Comparison of ENCODE assay signal across 23 cellular contexts in genomic region chr18:75086494-75087034, GRCh38.
DNase-seq lines count a peak whose midpoint lies in the region; ATAC-seq, FAIRE-seq and TF ChIP-seq lines count a peak whose summit lies in the region.
"Had no signal": no experiment of that assay in that cellular context is flagged by ENCODE, and none has a peak within 500 bp of the region (broad histone marks: within the 10 kb centered on the region; RNA-seq: fewer than 3 reads in every experiment).

No MANE protein-coding gene starts in this region.

- H3K4me1 ChIP-seq in right atrium auricular region, result no peaks in the 10 kb centered on the region
- no peaks in the 10 kb centered on the region for H3K4me1 ChIP-seq in heart left ventricle
- no peaks in the 10 kb centered on the region for H3K4me1 ChIP-seq in GM12878 (ENCODE audit: control insufficient read depth, insufficient read depth, low read length)
- H3K4me1 ChIP-seq in neuronal stem cell (ENCODE audit: control insufficient read depth in 2 of 2, insufficient read depth in 1 of 2, low read depth in 1 of 2, low read length in 2 of 2), result no peaks in the 10 kb centered on the region

- H3K36me3 ChIP-seq in right atrium auricular region (no peaks in the 10 kb centered on the region), heart left ventricle (no peaks in the 10 kb centered on the region), GM12878 (ENCODE audit: control insufficient read depth in 2 of 2, insufficient read depth in 2 of 2, low read length in 1 of 2) (no peaks in the 10 kb centered on the region), neuronal stem cell (replicated peaks in 1 of 2; ENCODE audit: control insufficient read depth in 2 of 2, insufficient read depth in 2 of 2, low read length in 2 of 2) (no peaks in the 10 kb centered on the region)

- DNase-seq in right atrium auricular region (ENCODE audit: low spot score) (peak; percentile 7), heart left ventricle (no peak), GM12878 (ENCODE audit: low read depth, low spot score) (no peak), neuronal stem cell (ENCODE audit: low spot score) (no peak), substantia nigra (lab: John Stamatoyannopoulos, UW) (no peak), nucleus accumbens (lab: John Stamatoyannopoulos, UW) (no peak)
- DNase-seq in activated CD4-positive, alpha-beta T cell treated with anti-CD3 and anti-CD28 coated beads for 48 hours, result no peak
- DNase-seq: AML-193; CD8-positive, alpha-beta memory T cell; DMS53; GDM1; NCI-H1105; NCI-H146; NCI-H2029; NCI-H226; NCI-H510A treated with DMSO at 0.1 percent for 48 hours; NCI-H774; NK-92 treated with Interleukin-12 subunit alpha and Interleukin-12 subunit beta, amount 100 ng/mL, for 24 hours; SHP77 treated with DMSO at 0.1 percent for 48 hours had no signal

- H2AK5ac ChIP-seq in neuronal stem cell (ENCODE audit: low read depth, low read length), result no peak overlapping the region

- H3K4ac ChIP-seq in neuronal stem cell (ENCODE audit: low read length), result no peak overlapping the region

- no peaks in the 10 kb centered on the region for H4K20me1 ChIP-seq in GM12878 (ENCODE audit: control insufficient read depth, insufficient read depth)

- no peak for FAIRE-seq in GM12878 (lab: Jason Lieb, UNC)

- no TSS peak for BruUV-seq in GM12878 (replicated peaks; lab: Mats Ljungman, UMichigan)

- H3K23ac ChIP-seq in neuronal stem cell (ENCODE audit: low read depth, low read length, poor library complexity), result no peak overlapping the region

- no peak overlapping the region for H3K4me3 ChIP-seq in right atrium auricular region
- no peak overlapping the region for H3K4me3 ChIP-seq in heart left ventricle
- no peak overlapping the region for H3K4me3 ChIP-seq in GM12878
- H3K4me3 ChIP-seq in neuronal stem cell (ENCODE audit: low read length in 2 of 2), result peak overlapping the region in 1 of 2 donors; percentile 49
- H3K4me3 ChIP-seq: SK-N-MC had no signal

- H3K9me3 ChIP-seq in right atrium auricular region, result no peaks in the 10 kb centered on the region
- peaks cover 0 to 8% (median 0%) of the 10 kb centered on the region in 12 donors for H3K9me3 ChIP-seq in heart left ventricle
- H3K9me3 ChIP-seq in GM12878 (replicated peaks; ENCODE audit: control insufficient read depth, insufficient read depth, low read length), result no peaks in the 10 kb centered on the region; the same call in 2 of the 3 replicates
- H3K9me3 ChIP-seq in neuronal stem cell (replicated peaks in 1 of 2; ENCODE audit: control insufficient read depth in 2 of 2, insufficient read depth in 1 of 2, low read depth in 1 of 2, low read length in 2 of 2), result peaks cover 3 to 9% of the 10 kb centered on the region in 2 donors

- H3K4me2 ChIP-seq in GM12878 (ENCODE audit: control insufficient read depth, insufficient read depth) (no peak overlapping the region), neuronal stem cell (ENCODE audit: insufficient read depth, low read length, poor library complexity, severe bottlenecking) (no peak overlapping the region)

- SMC1A ChIA-PET in GM12878 (lab: Charles Lee; ENCODE audit: uncharacterized antibody, unreplicated experiment), result no interaction called here

- H4K8ac ChIP-seq in neuronal stem cell (ENCODE audit: low read depth, low read length), result no peak overlapping the region

- no peak overlapping the region for H2AFZ ChIP-seq in GM12878 (ENCODE audit: control insufficient read depth, low read depth, low read length)
- H2AFZ ChIP-seq in neuronal stem cell (ENCODE audit: low read length), result no peak overlapping the region

- peak overlapping the region; percentile 2 for H3K14ac ChIP-seq in neuronal stem cell (ENCODE audit: low read length)

- POLR2A ChIA-PET in GM12878 (lab: Charles Lee), result no interaction called here

- ATAC-seq in heart left ventricle, result no peak
- no peak for ATAC-seq in GM12878

- WGBS in heart left ventricle, 4 donors, result 94 to 96% (median 95%) methylated on average over 9 of the region's 9 CpGs
- WGBS in GM12878 (ENCODE audit: insufficient coverage, insufficient replicate concordance, low lambda C conversion rate, missing lambda C conversion rate), result 70% methylated on average over 9 of the region's 9 CpGs
- no CpG with 5 or more reads among the region's 9 CpGs for WGBS in neuronal stem cell (ENCODE audit: extremely low coverage in 2 of 2, insufficient read length in 2 of 2, insufficient replicate concordance in 1 of 2), 2 donors

- intact Hi-C loops in heart left ventricle (cut with DNase I), result no loop called here
- intact Hi-C loops in GM12878 (cut with micrococcal nuclease; ENCODE audit: unreplicated experiment), result no loop called here

- no peaks in the 10 kb centered on the region for H3K79me2 ChIP-seq in GM12878 (ENCODE audit: control insufficient read depth, insufficient read depth, low read length)

- RAD21 ChIA-PET in GM12878 (lab: Charles Lee; ENCODE audit: unreplicated experiment), result no interaction called here

- no peak for TF ChIP-seq RAD21 in GM12878 (IDR thresholded peaks at IDR 0.05; ENCODE audit: insufficient read depth, low read depth, low read length)

- in situ Hi-C loops in GM12878 (cut with MboI), result no loop called here

- CTCF ChIA-PET in GM12878 (lab: Yijun Ruan, JAX), result no interaction called here

- no peak overlapping the region for H4K91ac ChIP-seq in neuronal stem cell (ENCODE audit: low read depth, low read length, poor library complexity)

- no peak overlapping the region for H3K9ac ChIP-seq in GM12878 (ENCODE audit: control insufficient read depth, insufficient read depth, low read length)
- no peak overlapping the region for H3K9ac ChIP-seq in neuronal stem cell (ENCODE audit: low read depth, low read length, poor library complexity)

- H3K79me1 ChIP-seq in neuronal stem cell (ENCODE audit: low read depth, low read length), result no peaks in the 10 kb centered on the region

- H3K27ac ChIP-seq in right atrium auricular region, result no peak overlapping the region
- no peak overlapping the region for H3K27ac ChIP-seq in heart left ventricle
- H3K27ac ChIP-seq in GM12878 (ENCODE audit: control insufficient read depth, insufficient read depth), result no peak overlapping the region
- H3K27ac ChIP-seq in neuronal stem cell (replicated peaks; ENCODE audit: low read length), result no peak overlapping the region
- H3K27ac ChIP-seq in substantia nigra (ENCODE audit: low read depth, low read length, poor library complexity, severe bottlenecking), result no peak overlapping the region
- H3K27ac ChIP-seq: C4-2B, HL-60, RWPE1, SK-N-MC had no signal

- no peak overlapping the region for H2BK120ac ChIP-seq in neuronal stem cell (ENCODE audit: low read depth, low read length)

- H3K27me3 ChIP-seq in right atrium auricular region (no peaks in the 10 kb centered on the region), heart left ventricle (no peaks in the 10 kb centered on the region), GM12878 (replicated peaks in 1 of 2; ENCODE audit: control insufficient read depth in 2 of 2, insufficient read depth in 2 of 2, low read length in 1 of 2) (no peaks in the 10 kb centered on the region), neuronal stem cell (ENCODE audit: control insufficient read depth in 3 of 3, insufficient read depth in 3 of 3, low read depth in 1 of 3, low read length in 3 of 3) (no peaks in the 10 kb centered on the region)

- H2BK12ac ChIP-seq in neuronal stem cell (ENCODE audit: low read length), result no peak overlapping the region

- no peak for TF ChIP-seq EP300 in GM12878 (IDR thresholded peaks at IDR 0.05; ENCODE audit: borderline replicate concordance in 1 of 2, control insufficient read depth in 1 of 2, low read depth in 2 of 2, low read length in 2 of 2)

- H2BK15ac ChIP-seq in neuronal stem cell (ENCODE audit: low read length), result no peak overlapping the region

- H2BK5ac ChIP-seq in neuronal stem cell (ENCODE audit: low read length), result peak overlapping the region; percentile 7

- no peak overlapping the region for H3K18ac ChIP-seq in neuronal stem cell (ENCODE audit: low read length)

- TF ChIP-seq POLR2A in heart left ventricle (IDR thresholded peaks at IDR 0.05) (no peak), GM12878 (IDR thresholded peaks at IDR 0.05; ENCODE audit: low read depth, low read length) (no peak)

- no peak for TF ChIP-seq CTCF in right atrium auricular region (IDR thresholded peaks at IDR 0.05)
- no peak for TF ChIP-seq CTCF in heart left ventricle (IDR thresholded peaks at IDR 0.05)
- no peak for TF ChIP-seq CTCF in GM12878 (IDR thresholded peaks at IDR 0.05 in 2 of 3, conservative IDR thresholded peaks at IDR 0.05 in 1 of 3; ENCODE audit: control insufficient read depth in 2 of 3, extremely low read depth in 1 of 3, insufficient read depth in 1 of 3, low read depth in 3 of 3, low read length in 3 of 3)

TF ChIP-seq in GM12878, 131 proteins besides CTCF, POLR2A, EP300 and RAD21:
- TF ChIP-seq TCF3 (IDR thresholded peaks at IDR 0.05; ENCODE audit: borderline replicate concordance, insufficient read depth, low read depth, low read length) (no peak), NR2C2 (IDR thresholded peaks at IDR 0.05; ENCODE audit: borderline replicate concordance, control insufficient read depth, insufficient read length, low read depth) (peak; percentile 51)
- TF ChIP-seq, protein P1, sequence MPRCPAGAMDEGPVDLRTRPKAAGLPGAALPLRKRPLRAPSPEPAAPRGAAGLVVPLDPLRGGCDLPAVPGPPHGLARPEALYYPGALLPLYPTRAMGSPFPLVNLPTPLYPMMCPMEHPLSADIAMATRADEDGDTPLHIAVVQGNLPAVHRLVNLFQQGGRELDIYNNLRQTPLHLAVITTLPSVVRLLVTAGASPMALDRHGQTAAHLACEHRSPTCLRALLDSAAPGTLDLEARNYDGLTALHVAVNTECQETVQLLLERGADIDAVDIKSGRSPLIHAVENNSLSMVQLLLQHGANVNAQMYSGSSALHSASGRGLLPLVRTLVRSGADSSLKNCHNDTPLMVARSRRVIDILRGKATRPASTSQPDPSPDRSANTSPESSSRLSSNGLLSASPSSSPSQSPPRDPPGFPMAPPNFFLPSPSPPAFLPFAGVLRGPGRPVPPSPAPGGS (IDR thresholded peaks at IDR 0.05; ENCODE audit: borderline replicate concordance, insufficient read depth, low read depth, low read length, poor library complexity, severe bottlenecking), result peak; percentile 6
TF ChIP-seq in GM12878: peak in this region for 2.
